Comparison of ENCODE assay signal across 9 cellular contexts in the genomic region with DNA sequence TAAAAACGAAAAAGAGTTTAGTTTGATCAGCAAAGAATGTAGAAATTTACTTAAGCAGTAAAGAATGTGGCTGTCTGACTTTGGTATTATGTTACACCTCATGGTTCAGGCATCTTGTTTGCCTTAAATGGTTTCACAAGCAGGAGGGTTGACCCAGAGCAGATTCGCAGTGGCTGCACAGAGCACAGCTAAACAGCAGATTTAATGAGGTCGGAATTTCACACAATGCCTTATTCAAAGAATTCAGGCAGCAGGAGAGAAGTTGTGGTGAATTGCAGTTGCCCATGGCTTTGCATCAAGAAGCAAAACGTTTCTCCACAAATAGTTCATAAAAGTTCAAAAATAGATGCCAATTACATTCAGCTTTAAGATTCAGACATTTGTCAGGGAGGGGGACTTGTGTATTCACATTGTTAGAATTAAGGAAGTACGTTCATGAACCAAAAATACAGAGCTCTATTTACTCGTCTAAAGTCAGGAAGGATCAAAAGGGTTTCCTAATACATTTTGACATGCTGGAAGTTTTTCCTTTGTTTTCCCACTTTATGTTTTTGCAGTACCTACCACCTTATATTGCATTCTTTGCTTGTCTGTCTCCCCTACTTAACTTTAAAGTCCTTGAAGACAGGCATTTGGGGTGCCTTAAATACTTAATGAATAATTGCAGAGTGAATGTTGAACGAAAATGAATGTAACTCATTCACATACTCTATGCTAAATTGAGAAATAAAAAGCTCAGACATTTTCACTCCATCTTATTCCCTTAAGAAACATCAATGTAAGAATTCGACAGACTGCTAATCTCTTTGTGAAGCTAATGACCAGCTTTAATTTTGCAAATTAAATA.
A peak's percentile ranks its signal among the peaks of the same experiment; 100 is the strongest.
DNase-seq lines count a peak whose midpoint lies in the region; ATAC-seq and TF ChIP-seq lines count a peak whose summit lies in the region.
"Had no signal": no experiment of that assay in that cellular context is flagged by ENCODE, and none has a peak within 500 bp of the region (broad histone marks: within the 10 kb centered on the region; RNA-seq: fewer than 3 reads in every experiment).

No MANE protein-coding gene starts in this region.

- 35 to 36% methylated on average over 7 to 8 of the region's 8 CpGs for WGBS in transverse colon (ENCODE audit: low coverage in 1 of 2), 2 donors

- TF ChIP-seq CTCF in transverse colon (IDR thresholded peaks at IDR 0.05): no peak

- no peak for TF ChIP-seq EP300 in transverse colon (IDR thresholded peaks at IDR 0.05; ENCODE audit: low read depth)

- no peaks in the 10 kb centered on the region for H3K36me3 ChIP-seq in transverse colon
- H3K36me3 ChIP-seq: neutrophil had no signal

- ATAC-seq in left lobe of liver: peak; percentile 42

- intact Hi-C loops in transverse colon (cut with DNase I; ENCODE audit: low total_unique reads): no loop called here

- in situ Hi-C loops in transverse colon (cut with MboI; ENCODE audit: low pct_ligation_motif_present in 1 of 4, low pct_unique_long_range_greater_than_20kb in 1 of 4, low sequenced_read_pairs in 3 of 4): no loop called here

- H3K9me3 ChIP-seq in transverse colon: no peaks in the 10 kb centered on the region
- H3K9me3 ChIP-seq: neutrophil had no signal

- H3K27ac ChIP-seq in transverse colon: peak overlapping the region; percentile 24 to 74 (median 30)
- H3K27ac ChIP-seq: neutrophil had no signal

- H3K4me3 ChIP-seq in transverse colon: no peak overlapping the region

- peaks cover 0 to 5% (median 0%) of the 10 kb centered on the region in 4 donors for H3K4me1 ChIP-seq in transverse colon

- no peaks in the 10 kb centered on the region for H3K27me3 ChIP-seq in transverse colon
- H3K27me3 ChIP-seq: neutrophil had no signal

- TF ChIP-seq POLR2A in transverse colon (IDR thresholded peaks at IDR 0.05): no peak

- peak; percentile 5 for DNase-seq in DMS53 (lab: John Stamatoyannopoulos, UW)
- DNase-seq in DMS53 treated with DMSO at 0.1 percent for 48 hours (lab: John Stamatoyannopoulos, UW; ENCODE audit: unreplicated experiment): no peak
- DNase-seq in brain pericyte (ENCODE audit: low read depth, low spot score): peak; percentile 55
- DNase-seq in left lobe of liver (ENCODE audit: low spot score): no peak
- DNase-seq in transverse colon: no peak
- DNase-seq in activated CD4-positive, alpha-beta T cell treated with anti-CD3 and anti-CD28 coated beads, Interleukin-2, amount 50 U/mL, for 1 hour: no peak
- no peak for DNase-seq in NCI-H446 treated with DMSO at 0.1 percent for 48 hours (lab: John Stamatoyannopoulos, UW)
- no peak for DNase-seq in stimulated activated naive CD4-positive, alpha-beta T cell (lab: John Stamatoyannopoulos, UW)

Comparison
In these comparisons a context has a peak if more than half of its experiments do, and no peak if none do; other contexts are left out.
1. DNase-seq: peak in DMS53 (single experiment) and brain pericyte (single experiment); none in DMS53 treated with DMSO at 0.1 percent for 48 hours (single experiment), left lobe of liver (single experiment), transverse colon (single experiment), activated CD4-positive, alpha-beta T cell treated with anti-CD3 and anti-CD28 coated beads, Interleukin-2, amount 50 U/mL, for 1 hour (single experiment), NCI-H446 treated with DMSO at 0.1 percent for 48 hours (single experiment) and stimulated activated naive CD4-positive, alpha-beta T cell (0 of 6).